ENCODE assay signal across 19 cellular contexts in genomic region chr21:44694776-44695175, GRCh38. TPM values are rescaled to one million over a fixed set of nuclear protein-coding genes. Genes with fewer than 3 reads are reported as not detected.
A peak's percentile ranks its signal among the peaks of the same experiment; 100 is the strongest.
DNase-seq lines count a peak whose midpoint lies in the region; ATAC-seq and TF ChIP-seq lines count a peak whose summit lies in the region.
"Had no signal": no experiment of that assay in that cellular context is flagged by ENCODE, and none has a peak within 500 bp of the region (broad histone marks: within the 10 kb centered on the region; RNA-seq: fewer than 3 reads in every experiment).

No MANE protein-coding gene starts in this region.

- H3K4me1 ChIP-seq in heart right ventricle, result no peaks in the 10 kb centered on the region
- H3K4me1 ChIP-seq in upper lobe of right lung, result no peaks in the 10 kb centered on the region

- TF ChIP-seq CTCF in heart right ventricle (IDR thresholded peaks at IDR 0.05) (no peak), upper lobe of right lung (IDR thresholded peaks at IDR 0.05) (no peak), coronary artery (IDR thresholded peaks at IDR 0.05) (no peak)

- peak; percentile 50 for DNase-seq in cardiac septum (ENCODE audit: low spot score)
- DNase-seq in heart right ventricle, result no peak
- no peak for DNase-seq in effector memory CD8-positive, alpha-beta T cell
- DNase-seq in upper lobe of right lung, result peak; percentile 48
- DNase-seq in DMS114 treated with DMSO at 0.1 percent for 48 hours (lab: John Stamatoyannopoulos, UW; ENCODE audit: unreplicated experiment), result no peak
- DNase-seq in coronary artery (ENCODE audit: low spot score), result no peak
- DNase-seq: C1 segment of cervical spinal cord, COR-L47, DMS153, KG1, NCI-H1092, NCI-H146, NCI-H2081, NCI-H510A, NCI-H774, SJCRH30 had no signal

- H3K9me3 ChIP-seq in heart right ventricle, result peaks cover 0 to 31% (median 12%) of the 10 kb centered on the region in 11 donors
- H3K9me3 ChIP-seq in upper lobe of right lung, result peaks cover 9% of the 10 kb centered on the region

- no peaks in the 10 kb centered on the region for H3K36me3 ChIP-seq in heart right ventricle
- no peaks in the 10 kb centered on the region for H3K36me3 ChIP-seq in upper lobe of right lung
- H3K36me3 ChIP-seq: SJCRH30 had no signal

- H3K4me1 Mint-ChIP-seq in effector memory CD8-positive, alpha-beta T cell (ENCODE audit: low read depth in 2 of 2), result peaks cover 18 to 22% of the 10 kb centered on the region in 2 donors

- peaks cover 31 to 45% of the 10 kb centered on the region in 2 donors for H3K27me3 Mint-ChIP-seq in effector memory CD8-positive, alpha-beta T cell

- H3K9me3 Mint-ChIP-seq in effector memory CD8-positive, alpha-beta T cell, result no peaks in the 10 kb centered on the region

- H3K4me3 ChIP-seq in heart right ventricle, result no peak overlapping the region
- no peak overlapping the region for H3K4me3 ChIP-seq in upper lobe of right lung
- H3K4me3 ChIP-seq in coronary artery, result no peak overlapping the region
- H3K4me3 ChIP-seq: GM23338, SJCRH30 had no signal

- ATAC-seq in heart right ventricle, result no peak
- peak; percentile 43 for ATAC-seq in effector memory CD8-positive, alpha-beta T cell (replicated peaks)
- no peak for ATAC-seq in upper lobe of right lung
- ATAC-seq: GM23338 had no signal

- H3K27ac Mint-ChIP-seq in effector memory CD8-positive, alpha-beta T cell, result peak overlapping the region in 1 of 2 donors; percentile 24
- H3K27ac Mint-ChIP-seq: GM23338 had no signal

- H3K27ac ChIP-seq in heart right ventricle (no peak overlapping the region), upper lobe of right lung (no peak overlapping the region), coronary artery (no peak overlapping the region)
- H3K27ac ChIP-seq: RWPE1, SJCRH30 had no signal

- WGBS in heart right ventricle, 2 donors, result 67 to 68% methylated on average over 11 of the region's 11 CpGs

- no peak overlapping the region for H3K4me3 Mint-ChIP-seq in effector memory CD8-positive, alpha-beta T cell
- H3K4me3 Mint-ChIP-seq: GM23338 had no signal

- H3K36me3 Mint-ChIP-seq in effector memory CD8-positive, alpha-beta T cell (ENCODE audit: insufficient read depth), result no peaks in the 10 kb centered on the region

- H3K27me3 ChIP-seq in heart right ventricle, result peaks cover 0 to 65% (median 37%) of the 10 kb centered on the region in 7 donors
- peaks cover 19% of the 10 kb centered on the region for H3K27me3 ChIP-seq in upper lobe of right lung

- intact Hi-C loops in cardiac septum (cut with DNase I) (no loop called here), heart right ventricle (cut with DNase I) (no loop called here), upper lobe of right lung (cut with DNase I) (no loop called here)

RNA-seq across cellular contexts. Expression of gene KRTAP10-12, which starts 2.2 kb away (rescaled TPM):
- total RNA-seq in cardiac septum, result not detected
- not detected for total RNA-seq in heart right ventricle
- not detected for polyA plus RNA-seq in heart right ventricle
- total RNA-seq in upper lobe of right lung, result not detected
- total RNA-seq: A673, GM23338, SJCRH30 had no signal
- polyA plus RNA-seq: GM23338 had no signal

RNA-seq across cellular contexts. Expression of gene KRTAP12-1, which starts 12.8 kb away (rescaled TPM):
- not detected for total RNA-seq in cardiac septum
- not detected for total RNA-seq in heart right ventricle
- not detected for polyA plus RNA-seq in heart right ventricle
- total RNA-seq in upper lobe of right lung, result not detected
- total RNA-seq: GM23338, SJCRH30 had no signal
- polyA plus RNA-seq: GM23338 had no signal

RNA-seq across cellular contexts. Expression of gene TSPEAR, which starts 16.6 kb away (rescaled TPM):
- total RNA-seq in cardiac septum, result not detected
- total RNA-seq in heart right ventricle, result 1 to 10 TPM in 4 of 10 donors, under 1 TPM in 3, not detected in 3; 0.12 to 2.1 (median 1.0) TPM
- 1 to 10 TPM in 1 of 2 donors, under 1 TPM in 1; under 0.01 to 3.4 TPM for polyA plus RNA-seq in heart right ventricle
- 0.23 TPM for total RNA-seq in upper lobe of right lung
- total RNA-seq: SJCRH30 had no signal

RNA-seq across cellular contexts. Expression of gene KRTAP12-2, which starts 28.0 kb away (rescaled TPM):
- total RNA-seq in cardiac septum (not detected), heart right ventricle (not detected), upper lobe of right lung (not detected)
- polyA plus RNA-seq in heart right ventricle, result not detected
- total RNA-seq: GM23338, SJCRH30 had no signal
- polyA plus RNA-seq: GM23338 had no signal

RNA-seq across cellular contexts. Expression of gene KRTAP12-3, which starts 37.0 kb away (rescaled TPM):
- total RNA-seq in cardiac septum, result not detected
- total RNA-seq in heart right ventricle, result not detected
- not detected for polyA plus RNA-seq in heart right ventricle
- not detected for total RNA-seq in upper lobe of right lung
- total RNA-seq: A673, GM23338, SJCRH30 had no signal
- polyA plus RNA-seq: GM23338 had no signal

Comparison
In these comparisons a context has a peak if more than half of its experiments do, and no peak if none do; other contexts are left out.
1. DNase-seq: peak in cardiac septum (single experiment) and upper lobe of right lung (single experiment); none in heart right ventricle (0 of 2), effector memory CD8-positive, alpha-beta T cell (0 of 3), DMS114 treated with DMSO at 0.1 percent for 48 hours (single experiment) and coronary artery (single experiment).